15 cellular contexts compared by ENCODE assay signal in the genomic region with DNA sequence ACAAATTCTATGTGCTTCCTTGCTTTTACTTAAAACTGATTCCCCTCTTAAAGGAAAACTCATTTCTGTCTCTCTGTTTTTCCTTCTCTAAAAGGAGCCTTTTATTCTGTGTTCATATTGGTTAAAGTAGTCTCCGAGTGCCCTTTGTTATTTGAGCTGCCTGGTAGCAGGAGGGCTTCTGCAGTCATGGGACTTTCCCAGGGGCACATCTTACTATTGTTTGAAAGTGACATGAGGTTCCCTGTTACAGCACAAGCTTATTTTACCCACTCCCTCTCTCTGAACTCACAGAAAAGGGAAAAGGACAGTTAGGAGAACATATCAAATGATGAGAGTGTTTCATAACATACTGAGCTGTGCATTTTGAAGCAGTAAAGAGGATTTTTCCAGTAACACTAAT. TPM values are rescaled to one million over a fixed set of nuclear protein-coding genes. Genes with fewer than 3 reads are reported as not detected.
A peak's percentile ranks its signal among the peaks of the same experiment; 100 is the strongest.
DNase-seq lines count a peak whose midpoint lies in the region; ATAC-seq, FAIRE-seq and TF ChIP-seq lines count a peak whose summit lies in the region.
"Had no signal": no experiment of that assay in that cellular context is flagged by ENCODE, and none has a peak within 500 bp of the region (broad histone marks: within the 10 kb centered on the region; RNA-seq: fewer than 3 reads in every experiment).

No MANE protein-coding gene starts in this region.

- no peaks in the 10 kb centered on the region for H3K27me3 Mint-ChIP-seq in neural progenitor cell (ENCODE audit: insufficient read depth, low read depth)

- no peak for DNase-seq in GM18507 (ENCODE audit: extremely low spot score, insufficient read length, low read depth)
- DNase-seq in neural progenitor cell (ENCODE audit: low spot score) = peak; percentile 62
- no peak for DNase-seq in NCI-H446 treated with DMSO at 0.1 percent for 48 hours (lab: John Stamatoyannopoulos, UW)
- DNase-seq in activated T-cell treated with anti-CD3 and anti-CD28 coated beads for 4 hours = no peak
- DNase-seq: amniotic stem cell; cortex of kidney; DMS53; PC-9; right lobe of liver; stimulated activated CD4-positive, alpha-beta T cell treated with anti-CD3 and anti-CD28 coated beads, Interleukin-4, amount 100 ng/mL, for 4 hours; stimulated activated naive CD4-positive, alpha-beta T cell had no signal

- ATAC-seq in HG03432 (IDR thresholded peaks at IDR 0.05; ENCODE audit: unreplicated experiment) (peak; percentile 72), GM19452 (IDR thresholded peaks at IDR 0.05; ENCODE audit: unreplicated experiment) (no peak), HG02588 (IDR thresholded peaks at IDR 0.05; ENCODE audit: unreplicated experiment) (no peak)
- ATAC-seq: right lobe of liver had no signal

- peaks cover 42% of the 10 kb centered on the region for H3K4me1 Mint-ChIP-seq in neural progenitor cell

- H3K9ac ChIP-seq in neural progenitor cell = no peak overlapping the region

- 0% methylated on average over 1 of the region's 1 CpG for WGBS in ectodermal cell, 2 experiments

- H3K36me3 Mint-ChIP-seq in neural progenitor cell = peaks cover 9% of the 10 kb centered on the region

- H3K9me3 ChIP-seq in ectodermal cell (ENCODE audit: control insufficient read depth, low read length) (no peaks in the 10 kb centered on the region), neural progenitor cell (ENCODE audit: low read depth) (no peaks in the 10 kb centered on the region)
- H3K9me3 ChIP-seq: right lobe of liver had no signal

- H3K9me3 Mint-ChIP-seq in neural progenitor cell = peaks cover 10% of the 10 kb centered on the region

- TF ChIP-seq CTCF in neural progenitor cell (IDR thresholded peaks at IDR 0.05) = no peak

- H3K27ac Mint-ChIP-seq in neural progenitor cell = peak overlapping the region; percentile 93

- H4K20me1 ChIP-seq in neural progenitor cell (ENCODE audit: low read depth) = no peaks in the 10 kb centered on the region

- H3F3A ChIP-seq in neural progenitor cell (ENCODE audit: low read depth) = peaks cover 14% of the 10 kb centered on the region

- H3K27me3 ChIP-seq in ectodermal cell (ENCODE audit: control insufficient read depth, insufficient read depth, low read length, poor library complexity, severe bottlenecking) (no peaks in the 10 kb centered on the region), neural progenitor cell (no peaks in the 10 kb centered on the region)
- H3K27me3 ChIP-seq: right lobe of liver had no signal

- H2AFZ ChIP-seq in neural progenitor cell (replicated peaks) = no peak overlapping the region
- H2AFZ ChIP-seq: PC-9 had no signal

- no peaks in the 10 kb centered on the region for H3K36me3 ChIP-seq in ectodermal cell (ENCODE audit: control insufficient read depth, insufficient read depth, low read length)
- no peaks in the 10 kb centered on the region for H3K36me3 ChIP-seq in neural progenitor cell
- H3K36me3 ChIP-seq: right lobe of liver had no signal

- FAIRE-seq in GM18507 (lab: Jason Lieb, UNC) = peak; percentile 18

- H3K4me3 Mint-ChIP-seq in neural progenitor cell = peak overlapping the region; percentile 36

- H3K4me1 ChIP-seq in ectodermal cell (ENCODE audit: control insufficient read depth, insufficient read depth, low read length) (peaks cover 32% of the 10 kb centered on the region), neural progenitor cell (peaks cover 33% of the 10 kb centered on the region)
- H3K4me1 ChIP-seq: right lobe of liver had no signal

- peak overlapping the region; percentile 60 for H3K4me2 ChIP-seq in neural progenitor cell
- H3K4me2 ChIP-seq: PC-9 had no signal

- H3K4me3 ChIP-seq in ectodermal cell (ENCODE audit: insufficient read depth, low read depth, low read length) (no peak overlapping the region), neural progenitor cell (no peak overlapping the region)
- H3K4me3 ChIP-seq: PC-9, right lobe of liver had no signal

- H3K79me2 ChIP-seq in neural progenitor cell (ENCODE audit: low read depth) = no peaks in the 10 kb centered on the region

- H3K27ac ChIP-seq in ectodermal cell (ENCODE audit: insufficient read depth, low read depth, low read length, poor library complexity, severe bottlenecking) (peak overlapping the region; percentile 64), neural progenitor cell (peak overlapping the region; percentile 47)
- H3K27ac ChIP-seq: PC-9, right lobe of liver had no signal

RNA-seq across cellular contexts. Expression of a gene that starts 58.1 kb away (rescaled TPM):
- not detected for polyA plus RNA-seq in ectodermal cell (2013, experiment 1 of 4)
- not detected for polyA plus RNA-seq in ectodermal cell (2013, experiment 2 of 4)
- polyA plus RNA-seq in ectodermal cell (2013, experiment 3 of 4) = 0.16 TPM
- polyA plus RNA-seq in ectodermal cell (2013, experiment 4 of 4) = 0.08 TPM
- not detected in 2 replicates for total RNA-seq in neural progenitor cell (ENCODE audit: low replicate concordance)
- total RNA-seq: PC-9 had no signal
